Comparison of ENCODE assay signal across 8 cellular contexts in genomic region chr2:19901201-19901457, GRCh38. TPM values are rescaled to one million over a fixed set of nuclear protein-coding genes. Genes with fewer than 3 reads are reported as not detected.
DNase-seq lines count a peak whose midpoint lies in the region; ATAC-seq and TF ChIP-seq lines count a peak whose summit lies in the region.

No MANE protein-coding gene starts in this region.

- no peaks in the 10 kb centered on the region for H3K9me2 ChIP-seq in SU-DHL-6 (replicated peaks; ENCODE audit: insufficient read depth, low read length)

- H3K4me1 Mint-ChIP-seq in progenitor cell of endocrine pancreas (ENCODE audit: low read depth), result peaks cover 25% of the 10 kb centered on the region

- H3K4me3 ChIP-seq in SU-DHL-6 (ENCODE audit: insufficient read depth, low read length, poor library complexity, severe bottlenecking) (peak overlapping the region; percentile 82), fibroblast of villous mesenchyme (ENCODE audit: low read depth, low read length) (peak overlapping the region; percentile 88)

- no peaks in the 10 kb centered on the region for H3K9me3 Mint-ChIP-seq in progenitor cell of endocrine pancreas (ENCODE audit: low read depth)

- H3K27ac ChIP-seq in SU-DHL-6 (ENCODE audit: low read depth, low read length), result peak overlapping the region; percentile 79

- H3K9me3 ChIP-seq in SU-DHL-6 (ENCODE audit: insufficient read depth, low read length), result no peaks in the 10 kb centered on the region

- no peaks in the 10 kb centered on the region for H3K27me3 ChIP-seq in SU-DHL-6 (ENCODE audit: low read length)

- H3F3A ChIP-seq in SU-DHL-6 (ENCODE audit: insufficient read depth), result no peaks in the 10 kb centered on the region

- H3K4me2 ChIP-seq in SU-DHL-6 (ENCODE audit: low read depth, low read length, poor library complexity, severe bottlenecking), result peak overlapping the region; percentile 63

- H2AFZ ChIP-seq in SU-DHL-6 (ENCODE audit: low read depth, low read length, severe bottlenecking), result peak overlapping the region; percentile 87

- H3K4me3 Mint-ChIP-seq in progenitor cell of endocrine pancreas (ENCODE audit: low read depth), result peak overlapping the region; percentile 99

- DNase-seq in fibroblast of villous mesenchyme (ENCODE audit: low read depth), result no peak
- DNase-seq in progenitor cell of endocrine pancreas (ENCODE audit: low spot score, unreplicated experiment), result no peak
- no peak for DNase-seq in NK-92 (lab: John Stamatoyannopoulos, UW; ENCODE audit: unreplicated experiment)
- DNase-seq in amniotic stem cell (lab: John Stamatoyannopoulos, UW), result no peak
- DNase-seq in RKO (ENCODE audit: low spot score), result no peak

- H3K27ac Mint-ChIP-seq in progenitor cell of endocrine pancreas, result peak overlapping the region; percentile 100

- no peaks in the 10 kb centered on the region for H4K20me1 ChIP-seq in SU-DHL-6 (ENCODE audit: low read depth, low read length)

- no peaks in the 10 kb centered on the region for H3K27me3 Mint-ChIP-seq in progenitor cell of endocrine pancreas

- peak; percentile 0 for ATAC-seq in GM18858 (IDR thresholded peaks at IDR 0.05; ENCODE audit: unreplicated experiment)
- ATAC-seq in HG02610 (IDR thresholded peaks at IDR 0.05; ENCODE audit: unreplicated experiment), result peak; percentile 3

- peak overlapping the region; percentile 86 for H3K9ac ChIP-seq in SU-DHL-6 (ENCODE audit: low read length)

- H3K36me3 Mint-ChIP-seq in progenitor cell of endocrine pancreas (ENCODE audit: insufficient read depth), result no peaks in the 10 kb centered on the region

- no peak for TF ChIP-seq CTCF in SU-DHL-6 (IDR thresholded peaks at IDR 0.05; ENCODE audit: insufficient read depth, low read length, poor library complexity, severe bottlenecking)
- no peak for TF ChIP-seq CTCF in fibroblast of villous mesenchyme (IDR thresholded peaks at IDR 0.05; ENCODE audit: insufficient read depth, low read depth, low read length)
- TF ChIP-seq CTCF in progenitor cell of endocrine pancreas (IDR thresholded peaks at IDR 0.05; ENCODE audit: unreplicated experiment), result no peak

- peaks cover 41% of the 10 kb centered on the region for H3K79me2 ChIP-seq in SU-DHL-6 (ENCODE audit: insufficient read depth, low read length)

- H3K36me3 ChIP-seq in SU-DHL-6 (ENCODE audit: low read length), result peaks cover 1% of the 10 kb centered on the region; the same call in 1 of the 2 replicates

RNA-seq across cellular contexts. Expression of gene TTC32, which starts 0.7 kb away (rescaled TPM):
- 8.1 and 9.9 TPM in 2 replicates for total RNA-seq in fibroblast of villous mesenchyme
- 13.2 and 15.6 TPM in 2 replicates for total RNA-seq in progenitor cell of endocrine pancreas
